12 cellular contexts compared by ENCODE assay signal in genomic region chr16:68021490-68021889, GRCh38. TPM values are rescaled to one million over a fixed set of nuclear protein-coding genes. Genes with fewer than 3 reads are reported as not detected.
DNase-seq lines count a peak whose midpoint lies in the region; ATAC-seq and TF ChIP-seq lines count a peak whose summit lies in the region.
"Had no signal": no experiment of that assay in that cellular context is flagged by ENCODE, and none has a peak within 500 bp of the region (broad histone marks: within the 10 kb centered on the region; RNA-seq: fewer than 3 reads in every experiment).

No MANE protein-coding gene starts in this region.

- peaks cover 16% of the 10 kb centered on the region for H3K4me1 Mint-ChIP-seq in T-helper 1 cell treated with Interleukin-12 subunit alpha and Interleukin-12 subunit beta and Interleukin-4 antibody, amounts not matched to agents 30 μg/mL and 1 μg/mL, for 36 hours (ENCODE audit: low read depth)

- TSS peak; percentile 95 for BruUV-seq in Panc1 (replicated peaks; lab: Mats Ljungman, UMichigan)

- H3K4me1 ChIP-seq in Panc1 (ENCODE audit: control insufficient read depth, insufficient read depth, low read length) (peaks cover 5% of the 10 kb centered on the region), skeletal muscle satellite cell (ENCODE audit: control insufficient read depth, insufficient read depth, low read length) (peaks cover 7% of the 10 kb centered on the region)

- H3K4me2 ChIP-seq in skeletal muscle satellite cell (ENCODE audit: low read length), result peak overlapping the region; percentile 92

- H3K27ac Mint-ChIP-seq in T-helper 1 cell treated with Interleukin-12 subunit alpha and Interleukin-12 subunit beta and Interleukin-4 antibody, amounts not matched to agents 30 μg/mL and 1 μg/mL, for 36 hours, result no peak overlapping the region

- H3K4me3 ChIP-seq in Panc1 (ENCODE audit: low read depth in 2 of 2, low read length in 2 of 2) (peak overlapping the region in 1 of 2 experiments; percentile 93; a peak in 2 of 4 replicates), fibroblast of the aortic adventitia (ENCODE audit: low read depth, low read length) (peak overlapping the region; percentile 22), skeletal muscle satellite cell (ENCODE audit: low read length) (no peak overlapping the region)

- H3K9ac ChIP-seq in skeletal muscle satellite cell (ENCODE audit: low read depth, low read length), result no peak overlapping the region

- TF ChIP-seq CTCF in Panc1 (IDR thresholded peaks at IDR 0.05), result no peak
- no peak for TF ChIP-seq CTCF in fibroblast of the aortic adventitia (IDR thresholded peaks at IDR 0.05; ENCODE audit: insufficient read depth, low read length)

- H3K36me3 Mint-ChIP-seq in T-helper 1 cell treated with Interleukin-12 subunit alpha and Interleukin-12 subunit beta and Interleukin-4 antibody, amounts not matched to agents 30 μg/mL and 1 μg/mL, for 36 hours (ENCODE audit: low read depth), result peaks cover 8% of the 10 kb centered on the region

- in situ Hi-C loops in Panc1 (cut with HindIII; ENCODE audit: low pct_unique_long_range_greater_than_20kb, low sequenced_read_pairs), result no loop called here

- peak overlapping the region; percentile 100 for H3K4me3 Mint-ChIP-seq in T-helper 1 cell treated with Interleukin-12 subunit alpha and Interleukin-12 subunit beta and Interleukin-4 antibody, amounts not matched to agents 30 μg/mL and 1 μg/mL, for 36 hours

- CTCF ChIA-PET in Panc1 (lab: Charles Lee), result no interaction called here

- no peaks in the 10 kb centered on the region for H3K9me3 ChIP-seq in Panc1 (ENCODE audit: control insufficient read depth, insufficient read depth, low read depth, low read length)
- no peaks in the 10 kb centered on the region for H3K9me3 ChIP-seq in skeletal muscle satellite cell (replicated peaks; ENCODE audit: low read length)
- H3K9me3 ChIP-seq: heart right ventricle had no signal

- POLR2A ChIA-PET in Panc1 (lab: Charles Lee), result no interaction called here

- intact Hi-C loops in Panc1 (cut with micrococcal nuclease; ENCODE audit: unreplicated experiment), result no loop called here

- H3K27me3 ChIP-seq in Panc1 (ENCODE audit: control insufficient read depth, insufficient read depth, low read length), result no peaks in the 10 kb centered on the region
- no peaks in the 10 kb centered on the region for H3K27me3 ChIP-seq in skeletal muscle satellite cell (ENCODE audit: control insufficient read depth, insufficient read depth, low read length)
- H3K27me3 ChIP-seq: brain microvascular endothelial cell, heart right ventricle had no signal

- DNase-seq in T-helper 1 cell, result no peak
- no peak for DNase-seq in Panc1 (ENCODE audit: low read depth, low spot score)
- no peak for DNase-seq in fibroblast of the aortic adventitia (ENCODE audit: low read depth)
- no peak for DNase-seq in NCI-H2196 treated with DMSO at 0.1 percent for 48 hours (lab: John Stamatoyannopoulos, UW; ENCODE audit: unreplicated experiment)
- DNase-seq: 8988T, brain microvascular endothelial cell, heart right ventricle, occipital lobe had no signal

- ATAC-seq in Panc1 (no peak), GM21528 (IDR thresholded peaks at IDR 0.05; ENCODE audit: low FRiP score, unreplicated experiment) (no peak), HG03280 (IDR thresholded peaks at IDR 0.05; ENCODE audit: unreplicated experiment) (no peak)

- no peaks in the 10 kb centered on the region for H3K9me3 Mint-ChIP-seq in T-helper 1 cell treated with Interleukin-12 subunit alpha and Interleukin-12 subunit beta and Interleukin-4 antibody, amounts not matched to agents 30 μg/mL and 1 μg/mL, for 36 hours

- H3K36me3 ChIP-seq in Panc1 (ENCODE audit: control insufficient read depth, insufficient read depth, low read length) (peaks cover 8% of the 10 kb centered on the region), skeletal muscle satellite cell (ENCODE audit: insufficient read depth, low read length) (no peaks in the 10 kb centered on the region)
- H3K36me3 ChIP-seq: brain microvascular endothelial cell had no signal

- H3K27me3 Mint-ChIP-seq in T-helper 1 cell treated with Interleukin-12 subunit alpha and Interleukin-12 subunit beta and Interleukin-4 antibody, amounts not matched to agents 30 μg/mL and 1 μg/mL, for 36 hours (ENCODE audit: low read depth), result no peaks in the 10 kb centered on the region

- H3K27ac ChIP-seq in Panc1 (ENCODE audit: low read length), result no peak overlapping the region
- H3K27ac ChIP-seq: brain microvascular endothelial cell had no signal

RNA-seq across cellular contexts. Expression of gene DDX28, which starts 1.5 kb away (rescaled TPM):
- total RNA-seq in Panc1 (2021; ENCODE audit: unreplicated experiment) (8.4 TPM), fibroblast of the aortic adventitia (ENCODE audit: low replicate concordance) (5.6 and 9.9 TPM in 2 replicates)
- 7.3 TPM for polyA plus RNA-seq in Panc1 (2012; ENCODE audit: insufficient read length)
- total RNA-seq in skeletal muscle satellite cell (2012; rRNA removed), result 12.9 and 13.7 TPM in 2 replicates

RNA-seq across cellular contexts. Expression of gene DUS2, which starts 1.6 kb away (rescaled TPM):
- total RNA-seq in Panc1 (2021; ENCODE audit: unreplicated experiment) (12.1 TPM), fibroblast of the aortic adventitia (ENCODE audit: low replicate concordance) (12.9 and 14.6 TPM in 2 replicates)
- polyA plus RNA-seq in Panc1 (2012; ENCODE audit: insufficient read length), result 8.1 TPM
- 13.9 and 22.3 TPM in 2 replicates for total RNA-seq in skeletal muscle satellite cell (2012; rRNA removed)

RNA-seq across cellular contexts. Expression of gene DPEP2NB, which starts 5.8 kb away (rescaled TPM):
- total RNA-seq in Panc1 (2021; ENCODE audit: unreplicated experiment), result not detected
- not detected for polyA plus RNA-seq in Panc1 (2012; ENCODE audit: insufficient read length)
- total RNA-seq in fibroblast of the aortic adventitia (ENCODE audit: low replicate concordance), result not detected in 2 replicates
- total RNA-seq in skeletal muscle satellite cell (2012; rRNA removed), result 0.25 TPM in 1 of 2 replicates, not detected in the other
- total RNA-seq: heart right ventricle, occipital lobe had no signal
- polyA plus RNA-seq: heart right ventricle had no signal

RNA-seq across cellular contexts. Expression of gene DPEP2, which starts 22.2 kb away (rescaled TPM):
- total RNA-seq in Panc1 (2021; ENCODE audit: unreplicated experiment), result not detected
- polyA plus RNA-seq in Panc1 (2012; ENCODE audit: insufficient read length), result not detected
- total RNA-seq in fibroblast of the aortic adventitia (ENCODE audit: low replicate concordance), result not detected in 2 replicates
- total RNA-seq in skeletal muscle satellite cell (2012; rRNA removed), result not detected in 2 replicates
- total RNA-seq: occipital lobe had no signal

RNA-seq across cellular contexts. Expression of gene DPEP3, which starts 41.2 kb away (rescaled TPM):
- not detected for total RNA-seq in Panc1 (2021; ENCODE audit: unreplicated experiment)
- not detected for polyA plus RNA-seq in Panc1 (2012; ENCODE audit: insufficient read length)
- not detected in 2 replicates for total RNA-seq in fibroblast of the aortic adventitia (ENCODE audit: low replicate concordance)
- total RNA-seq in skeletal muscle satellite cell (2012; rRNA removed), result not detected in 2 replicates
- total RNA-seq: occipital lobe had no signal
